ENCODE assay signal across 12 cellular contexts in genomic region chr7:76108540-76109233, GRCh38.
DNase-seq lines count a peak whose midpoint lies in the region; ATAC-seq and TF ChIP-seq lines count a peak whose summit lies in the region.
"Had no signal": no experiment of that assay in that cellular context is flagged by ENCODE, and none has a peak within 500 bp of the region (broad histone marks: within the 10 kb centered on the region; RNA-seq: fewer than 3 reads in every experiment).

No MANE protein-coding gene starts in this region.

- H3K9me3 ChIP-seq in RWPE2 (ENCODE audit: severe bottlenecking) (no peaks in the 10 kb centered on the region), left ventricle myocardium inferior (replicated peaks) (no peaks in the 10 kb centered on the region), spleen (no peaks in the 10 kb centered on the region), MM.1S (replicated peaks; ENCODE audit: insufficient read depth, low read length) (no peaks in the 10 kb centered on the region)

- H3K27ac ChIP-seq in RWPE2 (ENCODE audit: poor library complexity, severe bottlenecking) = peak overlapping the region; percentile 91
- H3K27ac ChIP-seq in left ventricle myocardium inferior (replicated peaks) = peak overlapping the region; percentile 30
- peak overlapping the region in 6 of 8 donors; percentile 7 to 55 (median 44) for H3K27ac ChIP-seq in spleen
- no peak overlapping the region for H3K27ac ChIP-seq in MM.1S (ENCODE audit: low read length)

- TF ChIP-seq POLR2A in spleen (IDR thresholded peaks at IDR 0.05) = no peak

- peak; percentile 90 for ATAC-seq in RWPE2 (ENCODE audit: low read depth)
- ATAC-seq in HG03565 (IDR thresholded peaks at IDR 0.05; ENCODE audit: unreplicated experiment) = no peak
- no peak for ATAC-seq in stimulated activated naive CD8-positive, alpha-beta T cell treated with anti-CD3 and anti-CD28 coated beads, Interleukin-15, amount 100 ng/mL, for 72 hours
- no peak for ATAC-seq in HG02870 (IDR thresholded peaks at IDR 0.05; ENCODE audit: unreplicated experiment)

- H3K4me3 ChIP-seq in RWPE2 (ENCODE audit: severe bottlenecking) (no peak overlapping the region), left ventricle myocardium inferior (no peak overlapping the region), spleen (no peak overlapping the region), MM.1S (ENCODE audit: low read length) (no peak overlapping the region)

- no peak overlapping the region for H3K4me2 ChIP-seq in MM.1S (ENCODE audit: low read depth, low read length)

- no peaks in the 10 kb centered on the region for H3K4me1 Mint-ChIP-seq in stimulated activated naive CD8-positive, alpha-beta T cell treated with anti-CD3 and anti-CD28 coated beads, Interleukin-15, amount 100 ng/mL, for 72 hours
- H3K4me1 Mint-ChIP-seq: activated CD4-positive, alpha-beta T cell treated with anti-CD3 and anti-CD28 coated beads, Interleukin-2, amount 10 ng/mL, durations not matched to agents 24 days and 14 days; central memory CD8-positive, alpha-beta T cell had no signal

- TF ChIP-seq CTCF in RWPE2 (IDR thresholded peaks at IDR 0.05; ENCODE audit: poor library complexity, severe bottlenecking) (peak; percentile 5), left ventricle myocardium inferior (IDR thresholded peaks at IDR 0.05; ENCODE audit: borderline replicate concordance) (no peak), spleen (IDR thresholded peaks at IDR 0.05 in 8 of 11, conservative IDR thresholded peaks at IDR 0.05 in 3 of 11) (no peak), MM.1S (IDR thresholded peaks at IDR 0.05; ENCODE audit: low read length) (no peak)

- DNase-seq in HT1080 (ENCODE audit: low read depth) (peak; percentile 40), RWPE2 (ENCODE audit: low spot score) (peak; percentile 64), left ventricle myocardium inferior (no peak), spleen (no peak), MM.1S (no peak)
- no peak for DNase-seq in stimulated activated naive CD8-positive, alpha-beta T cell treated with anti-CD3 and anti-CD28 coated beads, Interleukin-15, amount 100 ng/mL, for 72 hours
- DNase-seq: activated CD4-positive, alpha-beta T cell treated with anti-CD3 and anti-CD28 coated beads, Interleukin-2, amount 10 ng/mL, durations not matched to agents 24 days and 14 days; midbrain; NCI-H1048 had no signal

- no peak overlapping the region for H3K27ac Mint-ChIP-seq in stimulated activated naive CD8-positive, alpha-beta T cell treated with anti-CD3 and anti-CD28 coated beads, Interleukin-15, amount 100 ng/mL, for 72 hours
- H3K27ac Mint-ChIP-seq: activated CD4-positive, alpha-beta T cell treated with anti-CD3 and anti-CD28 coated beads, Interleukin-2, amount 10 ng/mL, durations not matched to agents 24 days and 14 days had no signal

- H4K20me1 ChIP-seq in MM.1S (ENCODE audit: insufficient read depth, low read length) = no peaks in the 10 kb centered on the region

- H3K27me3 ChIP-seq in RWPE2 (ENCODE audit: insufficient read depth, poor library complexity, severe bottlenecking) = no peaks in the 10 kb centered on the region
- H3K27me3 ChIP-seq in left ventricle myocardium inferior (ENCODE audit: low read depth) = no peaks in the 10 kb centered on the region
- H3K27me3 ChIP-seq in spleen (replicated peaks in 1 of 7) = no peaks in the 10 kb centered on the region
- H3K27me3 ChIP-seq in MM.1S (replicated peaks; ENCODE audit: insufficient read depth, low read length) = no peaks in the 10 kb centered on the region

- intact Hi-C loops in left ventricle myocardium inferior (cut with micrococcal nuclease) (no loop called here), spleen (cut with DNase I; ENCODE audit: low total_unique reads) (no loop called here)

- no peak overlapping the region for H3K9ac ChIP-seq in MM.1S (ENCODE audit: low read length)

- no peaks in the 10 kb centered on the region for H3K9me3 Mint-ChIP-seq in stimulated activated naive CD8-positive, alpha-beta T cell treated with anti-CD3 and anti-CD28 coated beads, Interleukin-15, amount 100 ng/mL, for 72 hours
- H3K9me3 Mint-ChIP-seq: activated CD4-positive, alpha-beta T cell treated with anti-CD3 and anti-CD28 coated beads, Interleukin-2, amount 10 ng/mL, durations not matched to agents 24 days and 14 days; central memory CD8-positive, alpha-beta T cell had no signal

- H3K4me3 Mint-ChIP-seq in stimulated activated naive CD8-positive, alpha-beta T cell treated with anti-CD3 and anti-CD28 coated beads, Interleukin-15, amount 100 ng/mL, for 72 hours = no peak overlapping the region
- H3K4me3 Mint-ChIP-seq: activated CD4-positive, alpha-beta T cell treated with anti-CD3 and anti-CD28 coated beads, Interleukin-2, amount 10 ng/mL, durations not matched to agents 24 days and 14 days; central memory CD8-positive, alpha-beta T cell had no signal

- no peak overlapping the region for H2AFZ ChIP-seq in MM.1S (ENCODE audit: low read length)

- no peaks in the 10 kb centered on the region for H3K9me2 ChIP-seq in MM.1S (replicated peaks; ENCODE audit: insufficient read depth, low read length)

- H3K79me2 ChIP-seq in MM.1S (ENCODE audit: low read length) = no peaks in the 10 kb centered on the region

- no peaks in the 10 kb centered on the region for H3K27me3 Mint-ChIP-seq in stimulated activated naive CD8-positive, alpha-beta T cell treated with anti-CD3 and anti-CD28 coated beads, Interleukin-15, amount 100 ng/mL, for 72 hours
- H3K27me3 Mint-ChIP-seq: activated CD4-positive, alpha-beta T cell treated with anti-CD3 and anti-CD28 coated beads, Interleukin-2, amount 10 ng/mL, durations not matched to agents 24 days and 14 days had no signal

- H3K4me1 ChIP-seq in RWPE2 (ENCODE audit: insufficient read depth, poor library complexity, severe bottlenecking) = peaks cover 35% of the 10 kb centered on the region
- no peaks in the 10 kb centered on the region for H3K4me1 ChIP-seq in left ventricle myocardium inferior
- peaks cover 0 to 10% (median 0%) of the 10 kb centered on the region in 6 donors for H3K4me1 ChIP-seq in spleen
- H3K4me1 ChIP-seq in MM.1S (ENCODE audit: low read length) = no peaks in the 10 kb centered on the region

- WGBS in spleen, 5 donors = 61 to 88% (median 67%) methylated on average over 11 of the region's 11 CpGs

- H3K36me3 ChIP-seq in RWPE2 (ENCODE audit: low read depth) (no peaks in the 10 kb centered on the region), left ventricle myocardium inferior (no peaks in the 10 kb centered on the region), spleen (no peaks in the 10 kb centered on the region), MM.1S (replicated peaks; ENCODE audit: insufficient read depth, low read length) (no peaks in the 10 kb centered on the region)

- H3F3A ChIP-seq in MM.1S (ENCODE audit: insufficient read depth, low read length) = no peaks in the 10 kb centered on the region

Comparison
In these comparisons a context has a peak if more than half of its experiments do, and no peak if none do; other contexts are left out.
1. DNase-seq: peak in HT1080 (single experiment) and RWPE2 (single experiment); none in left ventricle myocardium inferior (single experiment), spleen (single experiment), stimulated activated naive CD8-positive, alpha-beta T cell treated with anti-CD3 and anti-CD28 coated beads, Interleukin-15, amount 100 ng/mL, for 72 hours (0 of 2) and MM.1S (single experiment).